Comparison of ENCODE assay signal across 8 cellular contexts in the genomic region with DNA sequence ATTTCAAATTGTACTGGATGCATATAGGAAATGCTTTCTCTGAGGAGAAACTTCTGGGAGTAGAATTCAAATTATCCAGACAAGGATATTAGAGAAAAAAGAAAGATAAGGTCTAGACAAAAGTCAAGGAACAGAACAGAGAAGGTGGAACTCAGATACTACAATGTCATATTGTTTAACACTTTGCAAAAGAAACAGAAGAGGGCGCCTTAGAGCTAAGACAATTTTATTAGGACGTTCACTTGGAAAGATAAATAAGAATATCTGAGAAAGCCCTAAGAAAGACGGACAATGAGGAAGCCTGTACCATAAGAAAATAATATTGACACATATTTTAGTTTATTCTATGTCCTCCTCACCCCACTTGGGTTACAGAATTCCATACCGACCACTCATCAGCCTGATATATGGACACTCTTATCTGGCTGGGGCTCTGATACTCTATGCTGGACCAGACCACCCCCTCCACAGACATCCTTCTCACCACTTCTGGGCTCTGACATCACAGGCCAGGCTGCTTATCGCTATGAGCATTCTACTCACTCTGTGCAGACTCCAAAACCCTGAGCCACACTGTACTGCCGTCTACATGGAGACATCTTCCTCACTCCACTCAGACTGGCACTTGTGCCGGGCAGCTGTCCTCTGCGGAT. TPM values are rescaled to one million over a fixed set of nuclear protein-coding genes. Genes with fewer than 3 reads are reported as not detected.
DNase-seq lines count a peak whose midpoint lies in the region; ATAC-seq and TF ChIP-seq lines count a peak whose summit lies in the region.

No MANE protein-coding gene starts in this region.

- H3K4me1 ChIP-seq in vagina: no peaks in the 10 kb centered on the region

- TF ChIP-seq POLR2A in vagina (IDR thresholded peaks at IDR 0.05): no peak

- intact Hi-C loops in vagina (cut with DNase I): loop anchor here (10.0 kb wide), 1 partner anchor 685 kb away; a partner anchor contains a TSS

- DNase-seq in NCI-H1092 treated with DMSO at 0.1 percent for 48 hours (lab: John Stamatoyannopoulos, UW): peak; percentile 35
- DNase-seq in NCI-H1092 (lab: John Stamatoyannopoulos, UW): no peak
- DNase-seq in NCI-H1694 treated with DMSO at 0.1 percent for 48 hours (lab: John Stamatoyannopoulos, UW): peak; percentile 39
- DNase-seq in astrocyte of the cerebellum (ENCODE audit: low read depth): peak; percentile 45
- DNase-seq in kidney epithelial cell (ENCODE audit: low read depth): no peak
- DNase-seq in vagina (ENCODE audit: extremely low spot score in 2 of 2): no peak
- DNase-seq in amniotic stem cell (lab: John Stamatoyannopoulos, UW): no peak

- in situ Hi-C loops in astrocyte of the cerebellum (cut with HindIII; ENCODE audit: low sequenced_read_pairs): no loop called here

- H3K4me3 ChIP-seq in astrocyte of the cerebellum (ENCODE audit: low read depth, low read length) (no peak overlapping the region), kidney epithelial cell (ENCODE audit: low read depth, low read length) (no peak overlapping the region), vagina (no peak overlapping the region)

- H3K27ac ChIP-seq in vagina: no peak overlapping the region

- H3K36me3 ChIP-seq in kidney epithelial cell (ENCODE audit: control insufficient read depth, insufficient read depth, low read length): no peaks in the 10 kb centered on the region
- H3K36me3 ChIP-seq in vagina: no peaks in the 10 kb centered on the region

- no peak for ATAC-seq in GM18870 (IDR thresholded peaks at IDR 0.05; ENCODE audit: unreplicated experiment)

- TF ChIP-seq CTCF in astrocyte of the cerebellum (IDR thresholded peaks at IDR 0.05; ENCODE audit: low read depth, low read length, missing control alignments) (peak; percentile 39), kidney epithelial cell (IDR thresholded peaks at IDR 0.05; ENCODE audit: insufficient read depth, low read length, poor library complexity, severe bottlenecking) (peak; percentile 51), vagina (IDR thresholded peaks at IDR 0.05) (peak; percentile 12 to 62 (median 29))

- H3K27me3 ChIP-seq in kidney epithelial cell (ENCODE audit: control insufficient read depth, insufficient read depth, low read length) (no peaks in the 10 kb centered on the region), vagina (no peaks in the 10 kb centered on the region)

- H3K9me3 ChIP-seq in vagina: no peaks in the 10 kb centered on the region

RNA-seq across cellular contexts. Expression of a gene that starts 9.1 kb away (rescaled TPM):
- total RNA-seq in kidney epithelial cell: 64.4 and 65.5 TPM in 2 replicates
- 72.4 TPM for total RNA-seq in vagina

RNA-seq across cellular contexts. Expression of a gene that starts 42.6 kb away (rescaled TPM):
- total RNA-seq in kidney epithelial cell (23.6 and 24.4 TPM in 2 replicates), vagina (24.8 TPM)

Comparison
In these comparisons a context has a peak if more than half of its experiments do, and no peak if none do; other contexts are left out.
1. DNase-seq: peak in NCI-H1092 treated with DMSO at 0.1 percent for 48 hours (single experiment), NCI-H1694 treated with DMSO at 0.1 percent for 48 hours (single experiment) and astrocyte of the cerebellum (single experiment); none in NCI-H1092 (single experiment), kidney epithelial cell (single experiment), vagina (0 of 2) and amniotic stem cell (single experiment).
2. Peak in every context shown above with its lines, with median percentiles within 50 percentile points of each other: CTCF ChIP-seq.